In genomic region chr6:159808647-159809046, GRCh38 we compare ENCODE assay signal across 24 cellular contexts. TPM values are rescaled to one million over a fixed set of nuclear protein-coding genes. Genes with fewer than 3 reads are reported as not detected.
A peak's percentile ranks its signal among the peaks of the same experiment; 100 is the strongest.
DNase-seq lines count a peak whose midpoint lies in the region; ATAC-seq and TF ChIP-seq lines count a peak whose summit lies in the region.
"Had no signal": no experiment of that assay in that cellular context is flagged by ENCODE, and none has a peak within 500 bp of the region (broad histone marks: within the 10 kb centered on the region; RNA-seq: fewer than 3 reads in every experiment).

No MANE protein-coding gene starts in this region.

- CTCF ChIA-PET in OCI-LY7 (lab: Charles Lee; ENCODE audit: unreplicated experiment) = no interaction called here

- peak overlapping the region; percentile 8; the same call in 1 of the 2 replicates for H3K4me2 ChIP-seq in OCI-LY7 (ENCODE audit: low read length)
- H3K4me2 ChIP-seq in neuronal stem cell (ENCODE audit: insufficient read depth, low read length, poor library complexity, severe bottlenecking) = no peak overlapping the region
- H3K4me2 ChIP-seq: BLaER1, KMS-11, SK-N-SH had no signal

- H3K4me1 ChIP-seq in OCI-LY7 (ENCODE audit: insufficient read depth, low read length, poor library complexity, severe bottlenecking) = peaks cover 20% of the 10 kb centered on the region
- peaks cover 4 to 6% of the 10 kb centered on the region in 2 donors for H3K4me1 ChIP-seq in neuronal stem cell (ENCODE audit: control insufficient read depth in 2 of 2, insufficient read depth in 1 of 2, low read depth in 1 of 2, low read length in 2 of 2)
- H3K4me1 ChIP-seq in spleen = no peaks in the 10 kb centered on the region
- H3K4me1 ChIP-seq: BLaER1 had no signal

- no peak overlapping the region for H3K4me3 ChIP-seq in OCI-LY7 (ENCODE audit: low read depth, low read length, poor library complexity, severe bottlenecking)
- H3K4me3 ChIP-seq in neuronal stem cell (ENCODE audit: low read length in 2 of 2) = no peak overlapping the region
- H3K4me3 ChIP-seq in spleen = no peak overlapping the region
- H3K4me3 ChIP-seq: BLaER1 had no signal

- H3K14ac ChIP-seq in neuronal stem cell (ENCODE audit: low read length) = no peak overlapping the region

- TF ChIP-seq POLR2A in spleen (IDR thresholded peaks at IDR 0.05) = no peak

- no peak for DNase-seq in OCI-LY7 (ENCODE audit: low spot score)
- peak; percentile 1 for DNase-seq in iPS-NIHi7 (ENCODE audit: extremely low spot score)
- DNase-seq in neuronal stem cell (ENCODE audit: low spot score) = no peak
- DNase-seq in mucosa of gallbladder (ENCODE audit: low spot score) = no peak
- no peak for DNase-seq in spleen
- DNase-seq: CD4-positive, alpha-beta T cell; COR-L47; DND-41; H7; IMR-90; NCI-H1105; NCI-H2081; NCI-H2171; NCI-H345; NCI-H524; NCI-H774; NK-92 treated with Interleukin-12 subunit alpha and Interleukin-12 subunit beta, amount 100 ng/mL, for 24 hours; SIG-M5; SK-N-SH had no signal

- H4K91ac ChIP-seq in neuronal stem cell (ENCODE audit: low read depth, low read length, poor library complexity) = no peak overlapping the region

- no peaks in the 10 kb centered on the region for H3K79me1 ChIP-seq in neuronal stem cell (ENCODE audit: low read depth, low read length)

- POLR2A ChIA-PET in OCI-LY7 (lab: Charles Lee) = interaction anchor here (0.5 to 3.0 kb wide), 4 partner anchors 18 to 160 kb away, joined by 3 to 15 read pairs (median 4); partner anchors contain the start of gene MRPL18

- no peak overlapping the region for H2BK5ac ChIP-seq in neuronal stem cell (ENCODE audit: low read length)

- no peak overlapping the region for H3K9ac ChIP-seq in neuronal stem cell (ENCODE audit: low read depth, low read length, poor library complexity)
- H3K9ac ChIP-seq: BLaER1, KMS-11, SK-N-SH had no signal

- TF ChIP-seq CTCF in OCI-LY7 (conservative IDR thresholded peaks at IDR 0.05; ENCODE audit: low read length) = no peak
- TF ChIP-seq CTCF in spleen (IDR thresholded peaks at IDR 0.05 in 8 of 11, conservative IDR thresholded peaks at IDR 0.05 in 3 of 11) = no peak

- no peak overlapping the region for H2AK5ac ChIP-seq in neuronal stem cell (ENCODE audit: low read depth, low read length)

- no peaks in the 10 kb centered on the region for H3K79me2 ChIP-seq in OCI-LY7 (ENCODE audit: insufficient read depth, low read depth, low read length)

- no peak overlapping the region for H2BK12ac ChIP-seq in neuronal stem cell (ENCODE audit: low read length)

- ATAC-seq in HG02678 (IDR thresholded peaks at IDR 0.05; ENCODE audit: unreplicated experiment) (no peak), GM19452 (IDR thresholded peaks at IDR 0.05; ENCODE audit: unreplicated experiment) (no peak)
- ATAC-seq: Panc1 had no signal

- no peaks in the 10 kb centered on the region for H4K20me1 ChIP-seq in OCI-LY7 (ENCODE audit: insufficient read depth, low read length)
- H4K20me1 ChIP-seq: BLaER1 had no signal

- H3K9me3 ChIP-seq in OCI-LY7 (ENCODE audit: low read length) = no peaks in the 10 kb centered on the region
- H3K9me3 ChIP-seq in neuronal stem cell (replicated peaks in 1 of 2; ENCODE audit: control insufficient read depth in 2 of 2, insufficient read depth in 1 of 2, low read depth in 1 of 2, low read length in 2 of 2) = no peaks in the 10 kb centered on the region
- H3K9me3 ChIP-seq in spleen = no peaks in the 10 kb centered on the region
- H3K9me3 ChIP-seq: BLaER1, SK-N-SH had no signal

- H2BK15ac ChIP-seq in neuronal stem cell (ENCODE audit: low read length) = no peak overlapping the region

- H2AFZ ChIP-seq in OCI-LY7 (ENCODE audit: low read length) (peak overlapping the region; percentile 47; the same call in 1 of the 2 replicates), neuronal stem cell (ENCODE audit: low read length) (peak overlapping the region; percentile 77)

- H3K27me3 ChIP-seq in neuronal stem cell (ENCODE audit: control insufficient read depth in 3 of 3, insufficient read depth in 3 of 3, low read depth in 1 of 3, low read length in 3 of 3) (no peaks in the 10 kb centered on the region), spleen (replicated peaks in 1 of 7) (no peaks in the 10 kb centered on the region)
- H3K27me3 ChIP-seq: BLaER1 had no signal

- WGBS in neuronal stem cell (ENCODE audit: extremely low coverage in 2 of 2, insufficient read length in 2 of 2, insufficient replicate concordance in 1 of 2), 2 donors = no CpG with 5 or more reads among the region's 6 CpGs
- WGBS in spleen, 5 donors = 86 to 95% (median 92%) methylated on average over 6 of the region's 6 CpGs

- H3K4ac ChIP-seq in neuronal stem cell (ENCODE audit: low read length) = no peak overlapping the region

- H3K18ac ChIP-seq in neuronal stem cell (ENCODE audit: low read length) = no peak overlapping the region

- no TSS peak for BruUV-seq in OCI-LY7 (replicated peaks; lab: Mats Ljungman, UMichigan)

- no peak overlapping the region for H4K8ac ChIP-seq in neuronal stem cell (ENCODE audit: low read depth, low read length)

- no peak overlapping the region for H3K27ac ChIP-seq in OCI-LY7 (ENCODE audit: low read depth, low read length, poor library complexity, severe bottlenecking)
- H3K27ac ChIP-seq in neuronal stem cell (replicated peaks; ENCODE audit: low read length) = no peak overlapping the region
- no peak overlapping the region for H3K27ac ChIP-seq in spleen
- H3K27ac ChIP-seq: BLaER1, KMS-11 had no signal

- H3K36me3 ChIP-seq in OCI-LY7 (ENCODE audit: insufficient read depth, low read length) = no peaks in the 10 kb centered on the region
- no peaks in the 10 kb centered on the region for H3K36me3 ChIP-seq in neuronal stem cell (replicated peaks in 1 of 2; ENCODE audit: control insufficient read depth in 2 of 2, insufficient read depth in 2 of 2, low read length in 2 of 2)
- peaks cover 0 to 5% (median 0%) of the 10 kb centered on the region in 6 donors for H3K36me3 ChIP-seq in spleen
- H3K36me3 ChIP-seq: BLaER1 had no signal

- no peaks in the 10 kb centered on the region for H3K9me2 ChIP-seq in OCI-LY7 (ENCODE audit: insufficient read depth, low read length)
- H3K9me2 ChIP-seq: SK-N-SH had no signal

- intact Hi-C loops in OCI-LY7 (cut with micrococcal nuclease; ENCODE audit: unreplicated experiment) (no loop called here), spleen (cut with DNase I; ENCODE audit: low total_unique reads) (no loop called here)

- H2BK120ac ChIP-seq in neuronal stem cell (ENCODE audit: low read depth, low read length) = no peak overlapping the region

- H3K23ac ChIP-seq in neuronal stem cell (ENCODE audit: low read depth, low read length, poor library complexity) = no peak overlapping the region

RNA-seq across cellular contexts. Expression of gene PNLDC1, which starts 8.6 kb away (rescaled TPM):
- not detected in 2 replicates for total RNA-seq in OCI-LY7 (2014; rRNA removed; shearing (Covaris generic))
- total RNA-seq in OCI-LY7 (2022) = not detected in 2 replicates
- polyA plus RNA-seq in neuronal stem cell (2013, experiment 1 of 2) = not detected
- polyA plus RNA-seq in neuronal stem cell (2013, experiment 2 of 2) = 0.06 TPM
- total RNA-seq in mucosa of gallbladder = 0.23 TPM
- total RNA-seq in spleen = under 1 TPM in 1 of 7 donors, not detected in 6; 0.44 TPM
- 1 to 10 TPM in 1 of 3 donors, under 1 TPM in 2; 0.11 to 1.2 (median 0.20) TPM for polyA plus RNA-seq in spleen
- total RNA-seq: H7, IMR-90 had no signal
- polyA plus RNA-seq: IMR-90, SK-N-SH had no signal

RNA-seq across cellular contexts. Expression of gene MRPL18, which starts 18.4 kb away (rescaled TPM):
- total RNA-seq in OCI-LY7 (2014; rRNA removed; shearing (Covaris generic)) = 128 and 147 TPM in 2 replicates
- total RNA-seq in OCI-LY7 (2022) = 102 and 117 TPM in 2 replicates
- 49.9 TPM for polyA plus RNA-seq in neuronal stem cell (2013, experiment 1 of 2)
- 51.2 TPM for polyA plus RNA-seq in neuronal stem cell (2013, experiment 2 of 2)
- total RNA-seq in mucosa of gallbladder = 62.6 TPM
- total RNA-seq in spleen = 10 to 100 TPM; 29.6 to 58.2 (median 42.1) TPM
- 10 to 100 TPM; 55.4 to 76.7 (median 66.2) TPM for polyA plus RNA-seq in spleen

RNA-seq across cellular contexts. Expression of gene TCP1, which starts 19.2 kb away (rescaled TPM):
- 319 and 321 TPM in 2 replicates for total RNA-seq in OCI-LY7 (2014; rRNA removed; shearing (Covaris generic))
- total RNA-seq in OCI-LY7 (2022) = 340 and 386 TPM in 2 replicates
- polyA plus RNA-seq in neuronal stem cell (2013, experiment 1 of 2) = 126 TPM
- 126 TPM for polyA plus RNA-seq in neuronal stem cell (2013, experiment 2 of 2)
- 131 TPM for total RNA-seq in mucosa of gallbladder
- total RNA-seq in spleen = 100 to 1,000 TPM in 6 of 7 donors, 10 to 100 TPM in 1; 94.1 to 136 (median 119) TPM
- 10 to 100 TPM; 74.3 to 78.9 (median 76.3) TPM for polyA plus RNA-seq in spleen

RNA-seq across cellular contexts. Expression of gene ACAT2, which starts 46.8 kb away (rescaled TPM):
- total RNA-seq in OCI-LY7 (2014; rRNA removed; shearing (Covaris generic)) = 39.4 and 42.4 TPM in 2 replicates
- total RNA-seq in OCI-LY7 (2022) = 90.1 and 110 TPM in 2 replicates
- 94.5 TPM for polyA plus RNA-seq in neuronal stem cell (2013, experiment 1 of 2)
- polyA plus RNA-seq in neuronal stem cell (2013, experiment 2 of 2) = 92.4 TPM
- 69.3 TPM for total RNA-seq in mucosa of gallbladder
- 10 to 100 TPM in 4 of 7 donors, 1 to 10 TPM in 3; 6.0 to 17.4 (median 13.6) TPM for total RNA-seq in spleen
- 10 to 100 TPM; 12.7 to 14.9 (median 14.5) TPM for polyA plus RNA-seq in spleen
